In the genomic region with DNA sequence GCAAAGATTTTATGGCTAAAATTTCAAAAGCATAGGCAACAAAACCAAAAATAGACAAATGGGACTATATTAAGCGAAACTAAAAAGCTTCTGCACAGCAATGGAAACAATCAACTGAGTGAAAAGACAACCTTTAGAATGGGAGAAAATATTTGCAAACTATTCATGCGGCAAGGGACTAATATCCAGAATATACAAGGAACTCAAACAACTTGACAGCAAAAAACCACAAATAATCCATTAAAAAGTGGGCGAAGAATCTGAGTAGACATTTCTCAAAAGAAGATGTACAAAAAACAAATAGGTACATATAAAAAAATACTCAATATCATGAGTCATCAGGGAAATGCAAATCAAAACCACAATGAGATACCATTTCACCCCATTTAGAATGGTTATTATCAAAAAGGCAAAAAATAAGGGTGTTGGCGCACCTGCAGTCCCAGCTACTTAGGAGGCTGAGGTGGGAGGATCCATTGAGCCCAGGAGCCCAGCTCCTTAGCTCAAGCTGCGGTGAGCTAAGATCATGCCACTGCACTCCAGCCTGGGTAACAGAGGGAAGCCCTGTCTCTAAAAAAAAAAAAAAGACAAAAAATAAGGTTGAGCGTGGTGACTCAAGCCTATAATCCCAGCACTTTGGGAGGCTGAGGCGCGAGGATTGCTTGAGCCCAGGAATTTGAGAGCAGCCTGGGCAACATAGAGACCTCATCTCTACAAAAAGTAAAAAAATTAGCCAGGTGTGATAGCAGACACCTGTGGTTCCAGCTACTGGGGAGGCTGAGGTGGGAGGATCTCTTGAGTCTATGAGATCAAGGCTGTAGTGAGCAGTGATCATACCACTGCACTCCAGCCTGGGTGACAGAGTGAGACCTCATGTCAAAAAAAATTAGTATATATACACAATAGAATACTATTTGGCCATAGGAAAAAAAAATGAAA, we compare ENCODE assay signal across 12 cellular contexts. TPM values are rescaled to one million over a fixed set of nuclear protein-coding genes. Genes with fewer than 3 reads are reported as not detected.
DNase-seq lines count a peak whose midpoint lies in the region; ATAC-seq lines count a peak whose summit lies in the region.
"Had no signal": no experiment of that assay in that cellular context is flagged by ENCODE, and none has a peak within 500 bp of the region (broad histone marks: within the 10 kb centered on the region; RNA-seq: fewer than 3 reads in every experiment).

No MANE protein-coding gene starts in this region.

- no peaks in the 10 kb centered on the region for H3K27me3 Mint-ChIP-seq in T-cell

- POLR2A ChIA-PET in T-cell (lab: Charles Lee): interaction anchor here (0.6 to 1.0 kb wide), 4 partner anchors 12 to 49 kb away, joined by 3 to 4 read pairs (median 3); no protein-coding TSS in a partner anchor

- peaks cover 10% of the 10 kb centered on the region for H3K4me1 ChIP-seq in endocrine pancreas (ENCODE audit: control insufficient read depth, insufficient read depth, low read length)

- DNase-seq in GF-D8 (lab: John Stamatoyannopoulos, UW) (peak; percentile 54), T-cell (no peak), COLO829 (ENCODE audit: low spot score) (no peak), NCI-H2107 treated with DMSO at 0.1 percent for 48 hours (lab: John Stamatoyannopoulos, UW; ENCODE audit: unreplicated experiment) (no peak)
- DNase-seq: foreskin fibroblast; NCI-H2107; stimulated activated CD8-positive, alpha-beta memory T cell treated with anti-CD3 and anti-CD28 coated beads, Interleukin-4, amount 100 ng/mL, for 48 hours had no signal

- no peaks in the 10 kb centered on the region for H3K9me3 ChIP-seq in endocrine pancreas (ENCODE audit: control insufficient read depth, low read length)

- no peaks in the 10 kb centered on the region for H3K36me3 Mint-ChIP-seq in T-cell

- H3K27ac Mint-ChIP-seq in T-cell: peak overlapping the region; percentile 83 to 94

- H3K4me3 Mint-ChIP-seq in T-cell: peak overlapping the region; percentile 48 to 61 (median 58)

- H3K36me3 ChIP-seq in endocrine pancreas (ENCODE audit: control insufficient read depth, insufficient read depth, low read length): no peaks in the 10 kb centered on the region

- peaks cover 0 to 5% (median 0%) of the 10 kb centered on the region in 3 donors for H3K9me3 Mint-ChIP-seq in T-cell

- H3K4me1 Mint-ChIP-seq in T-cell: peaks cover 33 to 43% (median 34%) of the 10 kb centered on the region in 3 donors

- peak overlapping the region; percentile 59 for H3K4me3 ChIP-seq in endocrine pancreas (ENCODE audit: control insufficient read depth, insufficient read depth, low read length)

- ATAC-seq in GM19324 (IDR thresholded peaks at IDR 0.05; ENCODE audit: low FRiP score, unreplicated experiment) (peak; percentile 15), T-cell (replicated peaks in 1 of 4) (no peak), HG02610 (IDR thresholded peaks at IDR 0.05; ENCODE audit: unreplicated experiment) (no peak), HG03521 (IDR thresholded peaks at IDR 0.05; ENCODE audit: unreplicated experiment) (no peak)
- ATAC-seq: Panc1 had no signal

- no peaks in the 10 kb centered on the region for H3K27me3 ChIP-seq in endocrine pancreas (ENCODE audit: control insufficient read depth, insufficient read depth, low read length)

- no peak overlapping the region for H3K9ac ChIP-seq in endocrine pancreas (ENCODE audit: control insufficient read depth, insufficient read depth, low read length)

- CTCF ChIA-PET in T-cell (lab: Charles Lee): interaction anchor here in 1 of 2 donors (0.6 to 0.7 kb wide), 2 partner anchors 128 to 160 kb away, joined by 3 to 5 read pairs; no protein-coding TSS in a partner anchor

RNA-seq across cellular contexts. Expression of a gene that starts 4.2 kb away (rescaled TPM):
- 100 to 1,000 TPM in 4 of 5 donors, 10 to 100 TPM in 1; 88.6 to 190 (median 167) TPM for total RNA-seq in T-cell

RNA-seq across cellular contexts. Expression of a gene that starts 17.0 kb away (rescaled TPM):
- 100 to 1,000 TPM; 183 to 272 (median 192) TPM for total RNA-seq in T-cell
